ENCODE assay signal across 8 cellular contexts in genomic region chr17:82228278-82228841, GRCh38. TPM values are rescaled to one million over a fixed set of nuclear protein-coding genes. Genes with fewer than 3 reads are reported as not detected.
DNase-seq lines count a peak whose midpoint lies in the region; ATAC-seq and TF ChIP-seq lines count a peak whose summit lies in the region.

No MANE protein-coding gene starts in this region.

- no peaks in the 10 kb centered on the region for H3K4me1 ChIP-seq in osteoblast (ENCODE audit: insufficient read depth, low read length)

- peak overlapping the region; percentile 67 for H3K4me2 ChIP-seq in osteoblast (ENCODE audit: insufficient read depth, low read length)

- CTCF ChIA-PET in activated CD4-positive, alpha-beta memory T cell treated with anti-CD3 and anti-CD28 coated beads for 36 hours (lab: Charles Lee), result interaction anchor here (1.2 to 1.5 kb wide), 3 partner anchors 9 to 74 kb away, joined by 3 to 6 read pairs (median 4); no protein-coding TSS in a partner anchor

- peak; percentile 50 for TF ChIP-seq POLR2A in GM18526 (IDR thresholded peaks at IDR 0.05; ENCODE audit: extremely low read depth, insufficient read length)

- H3K27me3 ChIP-seq in osteoblast (ENCODE audit: insufficient read depth, low read length), result no peaks in the 10 kb centered on the region

- peaks cover 3% of the 10 kb centered on the region for H3K36me3 Mint-ChIP-seq in activated CD4-positive, alpha-beta memory T cell treated with anti-CD3 and anti-CD28 coated beads for 36 hours

- peaks cover 9% of the 10 kb centered on the region for H3K4me1 Mint-ChIP-seq in activated CD4-positive, alpha-beta memory T cell treated with anti-CD3 and anti-CD28 coated beads for 36 hours (ENCODE audit: low read depth)

- H3K27ac ChIP-seq in osteoblast (ENCODE audit: low read depth, low read length), result peak overlapping the region; percentile 41

- peaks cover 45% of the 10 kb centered on the region for H3K79me2 ChIP-seq in osteoblast (ENCODE audit: insufficient read depth, low read length)

- no peaks in the 10 kb centered on the region for H3K27me3 Mint-ChIP-seq in activated CD4-positive, alpha-beta memory T cell treated with anti-CD3 and anti-CD28 coated beads for 36 hours

- POLR2A ChIA-PET in activated CD4-positive, alpha-beta memory T cell treated with anti-CD3 and anti-CD28 coated beads for 36 hours (lab: Charles Lee), result interaction anchor here (0.6 to 2.0 kb wide), 8 partner anchors 12 to 70 kb away, joined by 3 to 10 read pairs (median 4); no protein-coding TSS in a partner anchor

- peak; percentile 78 for DNase-seq in activated CD4-positive, alpha-beta memory T cell treated with anti-CD3 and anti-CD28 coated beads for 36 hours
- peak; percentile 82 for DNase-seq in osteoblast (ENCODE audit: insufficient read length, low spot score, missing footprints)
- DNase-seq in NCI-H2081 treated with DMSO at 0.1 percent for 48 hours (lab: John Stamatoyannopoulos, UW), result no peak
- DNase-seq in globus pallidus (ENCODE audit: low spot score), result no peak

- intact Hi-C loops in activated CD4-positive, alpha-beta memory T cell treated with anti-CD3 and anti-CD28 coated beads for 36 hours (cut with micrococcal nuclease), result no loop called here

- peaks cover 36% of the 10 kb centered on the region for H4K20me1 ChIP-seq in osteoblast (ENCODE audit: insufficient read depth, low read length)

- H2AFZ ChIP-seq in osteoblast (ENCODE audit: low read length), result no peak overlapping the region

- H3K27ac Mint-ChIP-seq in activated CD4-positive, alpha-beta memory T cell treated with anti-CD3 and anti-CD28 coated beads for 36 hours, result peak overlapping the region; percentile 84

- H3K36me3 ChIP-seq in osteoblast (ENCODE audit: insufficient read depth, low read length), result peaks cover 5% of the 10 kb centered on the region

- H3K9me3 Mint-ChIP-seq in activated CD4-positive, alpha-beta memory T cell treated with anti-CD3 and anti-CD28 coated beads for 36 hours, result peaks cover 4% of the 10 kb centered on the region

- H3K4me3 ChIP-seq in osteoblast (ENCODE audit: insufficient read depth, low read length), result peak overlapping the region; percentile 89

- H3K4me3 Mint-ChIP-seq in activated CD4-positive, alpha-beta memory T cell treated with anti-CD3 and anti-CD28 coated beads for 36 hours, result peak overlapping the region; percentile 82

- no peaks in the 10 kb centered on the region for H3K9me3 ChIP-seq in osteoblast (ENCODE audit: low read depth, low read length)

- no peak for TF ChIP-seq CTCF in osteoblast (IDR thresholded peaks at IDR 0.05; ENCODE audit: extremely low read depth, low read depth, low read length)

- ATAC-seq in HG03354 (IDR thresholded peaks at IDR 0.05; ENCODE audit: poor library complexity, severe bottlenecking, unreplicated experiment) (peak; percentile 36), esophagus mucosa (peak; percentile 24), HG02571 (IDR thresholded peaks at IDR 0.05; ENCODE audit: unreplicated experiment) (no peak)

RNA-seq across cellular contexts. Expression of gene SLC16A3, which starts 0.5 kb away (rescaled TPM):
- total RNA-seq in activated CD4-positive, alpha-beta memory T cell treated with anti-CD3 and anti-CD28 coated beads for 36 hours, result 10 to 100 TPM; 97.4 to 99.7 TPM
- 50.0 TPM for total RNA-seq in esophagus mucosa
- 129 and 222 TPM in 2 replicates for total RNA-seq in osteoblast

RNA-seq across cellular contexts. Expression of gene CCDC57, which starts 15.7 kb away (rescaled TPM):
- total RNA-seq in activated CD4-positive, alpha-beta memory T cell treated with anti-CD3 and anti-CD28 coated beads for 36 hours, result 10 to 100 TPM; 49.6 to 51.7 TPM
- total RNA-seq in esophagus mucosa (23.2 TPM), osteoblast (21.0 and 25.9 TPM in 2 replicates)

RNA-seq across cellular contexts. Expression of gene CSNK1D, which starts 45.1 kb away (rescaled TPM):
- 100 to 1,000 TPM; 110 to 111 TPM for total RNA-seq in activated CD4-positive, alpha-beta memory T cell treated with anti-CD3 and anti-CD28 coated beads for 36 hours
- total RNA-seq in esophagus mucosa, result 65.7 TPM
- 45.4 and 50.3 TPM in 2 replicates for total RNA-seq in osteoblast

Comparison
In these comparisons a context has a peak if more than half of its experiments do, and no peak if none do; other contexts are left out.
1. DNase-seq: peak in activated CD4-positive, alpha-beta memory T cell treated with anti-CD3 and anti-CD28 coated beads for 36 hours (single experiment) and osteoblast (single experiment); none in NCI-H2081 treated with DMSO at 0.1 percent for 48 hours (single experiment) and globus pallidus (single experiment).